In genomic region chr9:93091453-93092081, GRCh38 we compare ENCODE assay signal across 8 cellular contexts. TPM values are rescaled to one million over a fixed set of nuclear protein-coding genes. Genes with fewer than 3 reads are reported as not detected.
A peak's percentile ranks its signal among the peaks of the same experiment; 100 is the strongest.
DNase-seq lines count a peak whose midpoint lies in the region; ATAC-seq and TF ChIP-seq lines count a peak whose summit lies in the region.

No MANE protein-coding gene starts in this region.

- peaks cover 2 to 11% of the 10 kb centered on the region in 2 donors for H3K4me1 ChIP-seq in neuronal stem cell (ENCODE audit: control insufficient read depth in 2 of 2, insufficient read depth in 1 of 2, low read depth in 1 of 2, low read length in 2 of 2)

- no peaks in the 10 kb centered on the region for H3K36me3 ChIP-seq in neuronal stem cell (replicated peaks in 1 of 2; ENCODE audit: control insufficient read depth in 2 of 2, insufficient read depth in 2 of 2, low read length in 2 of 2)

- no peak overlapping the region for H3K14ac ChIP-seq in neuronal stem cell (ENCODE audit: low read length)

- ATAC-seq in GM18505 (IDR thresholded peaks at IDR 0.05; ENCODE audit: unreplicated experiment), result no peak

- no peak overlapping the region for H3K27ac ChIP-seq in neuronal stem cell (replicated peaks; ENCODE audit: low read length)

- H3K9ac ChIP-seq in neuronal stem cell (ENCODE audit: low read depth, low read length, poor library complexity), result no peak overlapping the region

- H3K18ac ChIP-seq in neuronal stem cell (ENCODE audit: low read length), result no peak overlapping the region

- no peak overlapping the region for H2BK5ac ChIP-seq in neuronal stem cell (ENCODE audit: low read length)

- H3K23ac ChIP-seq in neuronal stem cell (ENCODE audit: low read depth, low read length, poor library complexity), result peak overlapping the region; percentile 10

- in situ Hi-C loops in astrocyte of the spinal cord (cut with HindIII; ENCODE audit: low sequenced_read_pairs), result no loop called here

- TF ChIP-seq POLR2A in GM18505 (IDR thresholded peaks at IDR 0.05; ENCODE audit: borderline replicate concordance, extremely low read depth, insufficient read depth, insufficient read length), result no peak

- peaks cover 0 to 1% of the 10 kb centered on the region in 2 donors for H3K9me3 ChIP-seq in neuronal stem cell (replicated peaks in 1 of 2; ENCODE audit: control insufficient read depth in 2 of 2, insufficient read depth in 1 of 2, low read depth in 1 of 2, low read length in 2 of 2)

- no peak overlapping the region for H2BK120ac ChIP-seq in neuronal stem cell (ENCODE audit: low read depth, low read length)

- peak; percentile 92 for DNase-seq in EL
- DNase-seq in RPMI8226, result peak; percentile 41
- peak; percentile 80 for DNase-seq in astrocyte of the spinal cord (ENCODE audit: low read depth, low spot score)
- no peak for DNase-seq in neuronal stem cell (ENCODE audit: low spot score)
- no peak for DNase-seq in AML-193 (lab: John Stamatoyannopoulos, UW)
- DNase-seq in NCI-H1105 treated with DMSO at 0.1 percent for 48 hours (lab: John Stamatoyannopoulos, UW), result no peak
- DNase-seq in germinal center (ENCODE audit: low spot score), result no peak

- no peak for TF ChIP-seq CTCF in astrocyte of the spinal cord (IDR thresholded peaks at IDR 0.05; ENCODE audit: low read depth, low read length)

- H4K91ac ChIP-seq in neuronal stem cell (ENCODE audit: low read depth, low read length, poor library complexity), result no peak overlapping the region

- no peak overlapping the region for H3K4ac ChIP-seq in neuronal stem cell (ENCODE audit: low read length)

- H2AFZ ChIP-seq in neuronal stem cell (ENCODE audit: low read length), result peak overlapping the region; percentile 7

- no CpG with 5 or more reads among the region's 3 CpGs for WGBS in neuronal stem cell (ENCODE audit: extremely low coverage in 2 of 2, insufficient read length in 2 of 2, insufficient replicate concordance in 1 of 2), 2 donors

- no peak overlapping the region for H3K4me2 ChIP-seq in neuronal stem cell (ENCODE audit: insufficient read depth, low read length, poor library complexity, severe bottlenecking)

- H3K4me3 ChIP-seq in astrocyte of the spinal cord (ENCODE audit: low read depth, low read length) (no peak overlapping the region), neuronal stem cell (ENCODE audit: low read length in 2 of 2) (no peak overlapping the region)

- no peak overlapping the region for H2AK5ac ChIP-seq in neuronal stem cell (ENCODE audit: low read depth, low read length)

- peaks cover 0 to 3% (median 2%) of the 10 kb centered on the region in 3 experiments for H3K27me3 ChIP-seq in neuronal stem cell (ENCODE audit: control insufficient read depth in 3 of 3, insufficient read depth in 3 of 3, low read depth in 1 of 3, low read length in 3 of 3)

- no peak overlapping the region for H4K8ac ChIP-seq in neuronal stem cell (ENCODE audit: low read depth, low read length)

- H3K79me1 ChIP-seq in neuronal stem cell (ENCODE audit: low read depth, low read length), result no peaks in the 10 kb centered on the region

- H2BK12ac ChIP-seq in neuronal stem cell (ENCODE audit: low read length), result no peak overlapping the region

- H2BK15ac ChIP-seq in neuronal stem cell (ENCODE audit: low read length), result no peak overlapping the region

RNA-seq across cellular contexts. Expression of gene CARD19, which starts 4.5 kb away (rescaled TPM):
- 23.2 TPM for polyA plus RNA-seq in neuronal stem cell (2013, experiment 1 of 2)
- 20.4 TPM for polyA plus RNA-seq in neuronal stem cell (2013, experiment 2 of 2)

RNA-seq across cellular contexts. Expression of gene SUSD3, which starts 33.1 kb away (rescaled TPM):
- polyA plus RNA-seq in neuronal stem cell (2013, experiment 1 of 2), result 1.9 TPM
- 2.0 TPM for polyA plus RNA-seq in neuronal stem cell (2013, experiment 2 of 2)

RNA-seq across cellular contexts. Expression of gene NINJ1, which starts 42.5 kb away (rescaled TPM):
- 36.0 TPM for polyA plus RNA-seq in neuronal stem cell (2013, experiment 1 of 2)
- 35.7 TPM for polyA plus RNA-seq in neuronal stem cell (2013, experiment 2 of 2)

Comparison
In these comparisons a context has a peak if more than half of its experiments do, and no peak if none do; other contexts are left out.
1. DNase-seq: peak in EL (single experiment), RPMI8226 (single experiment) and astrocyte of the spinal cord (single experiment); none in neuronal stem cell (single experiment), AML-193 (0 of 2), NCI-H1105 treated with DMSO at 0.1 percent for 48 hours (single experiment) and germinal center (single experiment).